Comparison of ENCODE assay signal across 9 cellular contexts in genomic region chr18:63452751-63453150, GRCh38. TPM values are rescaled to one million over a fixed set of nuclear protein-coding genes. Genes with fewer than 3 reads are reported as not detected.
A peak's percentile ranks its signal among the peaks of the same experiment; 100 is the strongest.
DNase-seq lines count a peak whose midpoint lies in the region; ATAC-seq and TF ChIP-seq lines count a peak whose summit lies in the region.
"Not testable (repeated sequence)": the region's sequence is repeated elsewhere in the genome, so short reads cannot be mapped to it uniquely, and the experiment has no call there.
"Had no signal": no experiment of that assay in that cellular context is flagged by ENCODE, and none has a peak within 500 bp of the region (broad histone marks: within the 10 kb centered on the region; RNA-seq: fewer than 3 reads in every experiment).

No MANE protein-coding gene starts in this region.

- not testable (repeated sequence) for H3K27me3 ChIP-seq in thyroid gland

- not testable (repeated sequence) for H3K4me3 Mint-ChIP-seq in endothelial cell (ENCODE audit: unreplicated experiment); nephron; progenitor cell of endocrine pancreas (ENCODE audit: low read depth)

- not testable (repeated sequence) for TF ChIP-seq CTCF in VCaP (conservative IDR thresholded peaks at IDR 0.05); endothelial cell (IDR thresholded peaks at IDR 0.05; ENCODE audit: unreplicated experiment); nephron (IDR thresholded peaks at IDR 0.05; ENCODE audit: unreplicated experiment in 3 of 3); progenitor cell of endocrine pancreas (IDR thresholded peaks at IDR 0.05; ENCODE audit: unreplicated experiment); thyroid gland (IDR thresholded peaks at IDR 0.05)

- peaks cover 16 to 18% of the 10 kb centered on the region in 2 donors for H3K4me1 ChIP-seq in thyroid gland

- peak; percentile 6 for ATAC-seq in left colon

- H3K9me3 ChIP-seq in thyroid gland: not testable (repeated sequence)

- H3K36me3 Mint-ChIP-seq in endothelial cell (ENCODE audit: low read depth, unreplicated experiment); nephron (ENCODE audit: low read depth); progenitor cell of endocrine pancreas (ENCODE audit: insufficient read depth): not testable (repeated sequence)

- intact Hi-C loops in left colon (cut with DNase I, micrococcal nuclease); thyroid gland (cut with DNase I): not testable (repeated sequence)

- WGBS in thyroid gland, 2 donors: 55 to 71% methylated on average over 5 of the region's 5 CpGs

- DNase-seq in HUDEP-2 (lab: John Stamatoyannopoulos, UW; ENCODE audit: unreplicated experiment in 76 of 76): peak in 50 of 76 experiments; percentile 0 to 71 (median 20)
- DNase-seq in endothelial cell (ENCODE audit: low spot score); left colon; progenitor cell of endocrine pancreas (ENCODE audit: low spot score, unreplicated experiment); thyroid gland: not testable (repeated sequence)

- H3K4me1 Mint-ChIP-seq in endothelial cell (ENCODE audit: unreplicated experiment) (peaks cover 30% of the 10 kb centered on the region), nephron (peaks cover 16% of the 10 kb centered on the region), progenitor cell of endocrine pancreas (ENCODE audit: low read depth) (peaks cover 21% of the 10 kb centered on the region)

- not testable (repeated sequence) for H3K9me3 Mint-ChIP-seq in endothelial cell (ENCODE audit: unreplicated experiment); nephron; progenitor cell of endocrine pancreas (ENCODE audit: low read depth)

- not testable (repeated sequence) for H3K36me3 ChIP-seq in thyroid gland

- H3K27ac ChIP-seq in VCaP (peak overlapping the region; percentile 67), thyroid gland (peak overlapping the region in 2 of 3 donors; percentile 51 to 76)

- not testable (repeated sequence) for H3K4me3 ChIP-seq in thyroid gland (replicated peaks in 1 of 3)

- H3K27ac Mint-ChIP-seq in endothelial cell (ENCODE audit: unreplicated experiment): peak overlapping the region; percentile 89
- peak overlapping the region; percentile 84 to 95 (median 93) for H3K27ac Mint-ChIP-seq in nephron
- H3K27ac Mint-ChIP-seq in progenitor cell of endocrine pancreas: peak overlapping the region; percentile 78

- TF ChIP-seq POLR2A in thyroid gland (IDR thresholded peaks at IDR 0.05): not testable (repeated sequence)

- H3K27me3 Mint-ChIP-seq in endothelial cell (ENCODE audit: unreplicated experiment); nephron (ENCODE audit: low read depth); progenitor cell of endocrine pancreas: not testable (repeated sequence)

RNA-seq across cellular contexts. Expression of gene SERPINB5, which starts 24.0 kb away (rescaled TPM):
- total RNA-seq in endothelial cell (ENCODE audit: unreplicated experiment) (not detected), left colon (1 to 10 TPM; 3.5 to 3.7 TPM), progenitor cell of endocrine pancreas (0.22 TPM in 1 of 2 replicates, not detected in the other), thyroid gland (not detected)
- total RNA-seq: M059J, Right ventricle myocardium superior had no signal

RNA-seq across cellular contexts. Expression of gene VPS4B, which starts 30.5 kb away (rescaled TPM):
- total RNA-seq in endothelial cell (ENCODE audit: unreplicated experiment) (43.1 TPM), left colon (100 to 1,000 TPM; 123 to 163 TPM), progenitor cell of endocrine pancreas (49.1 and 56.4 TPM in 2 replicates), thyroid gland (10 to 100 TPM; 36.0 to 50.5 (median 40.9) TPM)
